In genomic region chr17:49968380-49969133, GRCh38 we compare ENCODE assay signal across 9 cellular contexts. TPM values are rescaled to one million over a fixed set of nuclear protein-coding genes. Genes with fewer than 3 reads are reported as not detected.
A peak's percentile ranks its signal among the peaks of the same experiment; 100 is the strongest.
DNase-seq lines count a peak whose midpoint lies in the region; ATAC-seq and TF ChIP-seq lines count a peak whose summit lies in the region.
"Had no signal": no experiment of that assay in that cellular context is flagged by ENCODE, and none has a peak within 500 bp of the region (broad histone marks: within the 10 kb centered on the region; RNA-seq: fewer than 3 reads in every experiment).

No MANE protein-coding gene starts in this region.

- peaks cover 10 to 12% of the 10 kb centered on the region in 2 donors for H3K36me3 Mint-ChIP-seq in activated naive CD4-positive, alpha-beta T cell treated with anti-CD3 and anti-CD28 coated beads, Interleukin-2, amount 50 U/mL, for 72 hours

- peaks cover 0 to 4% of the 10 kb centered on the region in 2 donors for H3K9me3 Mint-ChIP-seq in activated naive CD4-positive, alpha-beta T cell treated with anti-CD3 and anti-CD28 coated beads, Interleukin-2, amount 50 U/mL, for 72 hours

- H3K9ac ChIP-seq in skeletal muscle satellite cell (ENCODE audit: low read depth, low read length), result no peak overlapping the region

- peak overlapping the region; percentile 95 for H3K4me2 ChIP-seq in skeletal muscle satellite cell (ENCODE audit: low read length)

- no peaks in the 10 kb centered on the region for H3K9me3 ChIP-seq in right cardiac atrium (ENCODE audit: control insufficient read depth, low read length)
- H3K9me3 ChIP-seq in skeletal muscle satellite cell (replicated peaks; ENCODE audit: low read length), result no peaks in the 10 kb centered on the region

- H3K4me1 ChIP-seq in right cardiac atrium (ENCODE audit: control insufficient read depth, insufficient read depth, low read length) (peaks cover 4% of the 10 kb centered on the region), skeletal muscle satellite cell (ENCODE audit: control insufficient read depth, insufficient read depth, low read length) (peaks cover 39% of the 10 kb centered on the region)

- WGBS in right cardiac atrium, result 1% methylated on average over 65 of the region's 65 CpGs

- DNase-seq in NCI-H1092 (lab: John Stamatoyannopoulos, UW) (peak; percentile 10), NCI-H1092 treated with DMSO at 0.1 percent for 48 hours (lab: John Stamatoyannopoulos, UW) (no peak), right cardiac atrium (peak; percentile 69 to 86 (median 79)), NCI-H1048 (lab: John Stamatoyannopoulos, UW) (no peak)
- peak; percentile 72 for DNase-seq in Jurkat, Clone E6-1 (ENCODE audit: low read depth, low spot score)
- peak; percentile 67 to 73 for DNase-seq in activated naive CD4-positive, alpha-beta T cell treated with anti-CD3 and anti-CD28 coated beads, Interleukin-2, amount 50 U/mL, for 72 hours (ENCODE audit: low spot score in 2 of 2)

- no peaks in the 10 kb centered on the region for H3K36me3 ChIP-seq in skeletal muscle satellite cell (ENCODE audit: insufficient read depth, low read length)

- peak overlapping the region; percentile 82 for H3K4me3 ChIP-seq in Jurkat, Clone E6-1 (ENCODE audit: low read length)
- H3K4me3 ChIP-seq in right cardiac atrium (ENCODE audit: low read length), result peak overlapping the region; percentile 47
- H3K4me3 ChIP-seq in skeletal muscle satellite cell (ENCODE audit: low read length), result peak overlapping the region; percentile 69

- H3K27ac Mint-ChIP-seq in activated naive CD4-positive, alpha-beta T cell treated with anti-CD3 and anti-CD28 coated beads, Interleukin-2, amount 50 U/mL, for 72 hours, result no peak overlapping the region

- no peak overlapping the region for H3K27ac ChIP-seq in right cardiac atrium (ENCODE audit: low read length)
- H3K27ac ChIP-seq: 22Rv1 had no signal

- no peaks in the 10 kb centered on the region for H3K27me3 ChIP-seq in right cardiac atrium (ENCODE audit: control insufficient read depth, insufficient read depth)
- peaks cover 96% of the 10 kb centered on the region for H3K27me3 ChIP-seq in skeletal muscle satellite cell (ENCODE audit: control insufficient read depth, insufficient read depth, low read length)

- intact Hi-C loops in right cardiac atrium (cut with DNase I), result no loop called here

- peak; percentile 75 for ATAC-seq in SK-N-SH treated with all-trans-retinoic acid at 6 μM for 48 hours
- ATAC-seq in activated naive CD4-positive, alpha-beta T cell treated with anti-CD3 and anti-CD28 coated beads, Interleukin-2, amount 50 U/mL, for 72 hours, result peak; percentile 85 to 86
- peak; percentile 70 to 77 for ATAC-seq in right cardiac atrium

TF ChIP-seq in SK-N-SH treated with all-trans-retinoic acid at 6 μM for 48 hours, 23 proteins besides CTCF, POLR2A, EP300 and RAD21:
- TF ChIP-seq TCF4 (CRISPR knock-in tag; IDR thresholded peaks at IDR 0.05; ENCODE audit: borderline replicate concordance) (no peak), CSRNP3 (CRISPR knock-in tag; IDR thresholded peaks at IDR 0.05) (no peak), BACH2 (CRISPR knock-in tag; IDR thresholded peaks at IDR 0.05; ENCODE audit: borderline replicate concordance) (no peak), SNAI2 (CRISPR knock-in tag; IDR thresholded peaks at IDR 0.05) (no peak)

RNA-seq across cellular contexts. Expression of gene DLX4, which starts 0.4 kb away (rescaled TPM):
- 12.1 TPM for polyA plus RNA-seq in Jurkat, Clone E6-1 (2012; ENCODE audit: insufficient read depth, insufficient read length)
- total RNA-seq in activated naive CD4-positive, alpha-beta T cell treated with anti-CD3 and anti-CD28 coated beads, Interleukin-2, amount 50 U/mL, for 72 hours, result under 1 TPM; 0.27 to 0.56 TPM
- under 1 TPM in 1 of 4 donors, not detected in 3; 0.12 TPM for total RNA-seq in right cardiac atrium
- 0.09 TPM for polyA plus RNA-seq in right cardiac atrium
- total RNA-seq in skeletal muscle satellite cell (2012; rRNA removed), result not detected in 2 replicates

RNA-seq across cellular contexts. Expression of gene DLX3, which starts 26.5 kb away (rescaled TPM):
- polyA plus RNA-seq in Jurkat, Clone E6-1 (2012; ENCODE audit: insufficient read depth, insufficient read length), result 4.1 TPM
- total RNA-seq in activated naive CD4-positive, alpha-beta T cell treated with anti-CD3 and anti-CD28 coated beads, Interleukin-2, amount 50 U/mL, for 72 hours, result under 1 TPM in 1 of 2 donors, not detected in 1; 0.10 TPM
- total RNA-seq in right cardiac atrium, result under 1 TPM in 2 of 4 donors, not detected in 2; 0.12 to 0.14 TPM
- polyA plus RNA-seq in right cardiac atrium, result 0.16 TPM
- total RNA-seq in skeletal muscle satellite cell (2012; rRNA removed), result under 0.01 TPM in 1 of 2 replicates, not detected in the other

Comparison
In these comparisons a context has a peak if more than half of its experiments do, and no peak if none do; other contexts are left out.
1. DNase-seq: peak in NCI-H1092 (single experiment), Jurkat, Clone E6-1 (single experiment), activated naive CD4-positive, alpha-beta T cell treated with anti-CD3 and anti-CD28 coated beads, Interleukin-2, amount 50 U/mL, for 72 hours (2 of 2) and right cardiac atrium (3 of 3); none in NCI-H1092 treated with DMSO at 0.1 percent for 48 hours (single experiment) and NCI-H1048 (single experiment).
2. Peak in every context shown above with its lines, with median percentiles within 50 percentile points of each other: H3K4me3 ChIP-seq and ATAC-seq.